ENCODE assay signal across 1 cellular context in the genomic region with DNA sequence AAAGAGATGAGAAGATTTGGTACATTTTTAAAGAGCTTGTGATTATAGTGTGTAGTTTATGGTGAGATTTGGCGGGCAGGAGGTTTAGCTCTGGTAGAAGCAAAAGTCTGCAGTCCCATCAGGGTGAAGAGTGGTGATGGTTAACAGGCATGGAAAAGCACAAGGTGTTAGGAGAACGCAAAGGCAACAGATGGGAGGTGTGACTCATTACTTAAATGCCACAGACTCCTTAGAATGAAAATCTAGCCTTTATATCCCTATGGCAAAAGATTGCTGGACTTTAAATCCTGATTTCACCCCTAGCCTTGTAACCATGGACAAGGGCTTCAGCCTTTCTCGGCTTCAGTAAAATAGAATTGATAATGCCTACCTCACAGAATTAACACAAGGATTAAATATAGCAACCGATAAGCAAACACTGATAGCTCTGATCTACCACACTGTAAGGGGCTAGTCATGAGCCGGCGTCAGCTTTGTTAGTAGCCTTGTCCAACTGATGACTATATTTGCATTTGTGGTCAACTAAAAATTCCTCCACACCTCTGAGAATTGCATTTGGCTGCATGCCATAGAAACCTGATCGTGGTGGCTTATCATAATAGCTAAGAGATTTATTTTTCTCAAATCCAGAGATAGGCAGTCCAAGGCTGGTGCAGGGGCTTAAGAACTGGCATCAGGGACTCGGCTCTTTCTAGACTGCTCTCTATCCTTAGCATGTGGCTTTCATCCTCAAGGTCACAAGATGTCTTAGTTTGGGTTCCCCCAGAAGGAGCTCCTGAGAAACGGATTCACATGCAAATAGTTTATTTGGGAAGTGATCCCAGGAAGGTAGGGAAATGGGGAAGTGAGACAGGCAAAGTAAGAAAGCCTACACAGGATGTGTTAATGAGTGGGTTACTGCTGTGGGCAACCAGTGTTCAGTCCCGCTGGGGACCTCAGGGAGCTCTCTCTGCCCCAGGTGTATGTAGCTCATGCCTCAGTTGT.
TF ChIP-seq lines count a peak whose summit lies in the region.

No MANE protein-coding gene starts in this region.

TF ChIP-seq in GM23338, 12 proteins besides CTCF, POLR2A, EP300 and RAD21 (continued from another document):
- TF ChIP-seq, protein P1, sequence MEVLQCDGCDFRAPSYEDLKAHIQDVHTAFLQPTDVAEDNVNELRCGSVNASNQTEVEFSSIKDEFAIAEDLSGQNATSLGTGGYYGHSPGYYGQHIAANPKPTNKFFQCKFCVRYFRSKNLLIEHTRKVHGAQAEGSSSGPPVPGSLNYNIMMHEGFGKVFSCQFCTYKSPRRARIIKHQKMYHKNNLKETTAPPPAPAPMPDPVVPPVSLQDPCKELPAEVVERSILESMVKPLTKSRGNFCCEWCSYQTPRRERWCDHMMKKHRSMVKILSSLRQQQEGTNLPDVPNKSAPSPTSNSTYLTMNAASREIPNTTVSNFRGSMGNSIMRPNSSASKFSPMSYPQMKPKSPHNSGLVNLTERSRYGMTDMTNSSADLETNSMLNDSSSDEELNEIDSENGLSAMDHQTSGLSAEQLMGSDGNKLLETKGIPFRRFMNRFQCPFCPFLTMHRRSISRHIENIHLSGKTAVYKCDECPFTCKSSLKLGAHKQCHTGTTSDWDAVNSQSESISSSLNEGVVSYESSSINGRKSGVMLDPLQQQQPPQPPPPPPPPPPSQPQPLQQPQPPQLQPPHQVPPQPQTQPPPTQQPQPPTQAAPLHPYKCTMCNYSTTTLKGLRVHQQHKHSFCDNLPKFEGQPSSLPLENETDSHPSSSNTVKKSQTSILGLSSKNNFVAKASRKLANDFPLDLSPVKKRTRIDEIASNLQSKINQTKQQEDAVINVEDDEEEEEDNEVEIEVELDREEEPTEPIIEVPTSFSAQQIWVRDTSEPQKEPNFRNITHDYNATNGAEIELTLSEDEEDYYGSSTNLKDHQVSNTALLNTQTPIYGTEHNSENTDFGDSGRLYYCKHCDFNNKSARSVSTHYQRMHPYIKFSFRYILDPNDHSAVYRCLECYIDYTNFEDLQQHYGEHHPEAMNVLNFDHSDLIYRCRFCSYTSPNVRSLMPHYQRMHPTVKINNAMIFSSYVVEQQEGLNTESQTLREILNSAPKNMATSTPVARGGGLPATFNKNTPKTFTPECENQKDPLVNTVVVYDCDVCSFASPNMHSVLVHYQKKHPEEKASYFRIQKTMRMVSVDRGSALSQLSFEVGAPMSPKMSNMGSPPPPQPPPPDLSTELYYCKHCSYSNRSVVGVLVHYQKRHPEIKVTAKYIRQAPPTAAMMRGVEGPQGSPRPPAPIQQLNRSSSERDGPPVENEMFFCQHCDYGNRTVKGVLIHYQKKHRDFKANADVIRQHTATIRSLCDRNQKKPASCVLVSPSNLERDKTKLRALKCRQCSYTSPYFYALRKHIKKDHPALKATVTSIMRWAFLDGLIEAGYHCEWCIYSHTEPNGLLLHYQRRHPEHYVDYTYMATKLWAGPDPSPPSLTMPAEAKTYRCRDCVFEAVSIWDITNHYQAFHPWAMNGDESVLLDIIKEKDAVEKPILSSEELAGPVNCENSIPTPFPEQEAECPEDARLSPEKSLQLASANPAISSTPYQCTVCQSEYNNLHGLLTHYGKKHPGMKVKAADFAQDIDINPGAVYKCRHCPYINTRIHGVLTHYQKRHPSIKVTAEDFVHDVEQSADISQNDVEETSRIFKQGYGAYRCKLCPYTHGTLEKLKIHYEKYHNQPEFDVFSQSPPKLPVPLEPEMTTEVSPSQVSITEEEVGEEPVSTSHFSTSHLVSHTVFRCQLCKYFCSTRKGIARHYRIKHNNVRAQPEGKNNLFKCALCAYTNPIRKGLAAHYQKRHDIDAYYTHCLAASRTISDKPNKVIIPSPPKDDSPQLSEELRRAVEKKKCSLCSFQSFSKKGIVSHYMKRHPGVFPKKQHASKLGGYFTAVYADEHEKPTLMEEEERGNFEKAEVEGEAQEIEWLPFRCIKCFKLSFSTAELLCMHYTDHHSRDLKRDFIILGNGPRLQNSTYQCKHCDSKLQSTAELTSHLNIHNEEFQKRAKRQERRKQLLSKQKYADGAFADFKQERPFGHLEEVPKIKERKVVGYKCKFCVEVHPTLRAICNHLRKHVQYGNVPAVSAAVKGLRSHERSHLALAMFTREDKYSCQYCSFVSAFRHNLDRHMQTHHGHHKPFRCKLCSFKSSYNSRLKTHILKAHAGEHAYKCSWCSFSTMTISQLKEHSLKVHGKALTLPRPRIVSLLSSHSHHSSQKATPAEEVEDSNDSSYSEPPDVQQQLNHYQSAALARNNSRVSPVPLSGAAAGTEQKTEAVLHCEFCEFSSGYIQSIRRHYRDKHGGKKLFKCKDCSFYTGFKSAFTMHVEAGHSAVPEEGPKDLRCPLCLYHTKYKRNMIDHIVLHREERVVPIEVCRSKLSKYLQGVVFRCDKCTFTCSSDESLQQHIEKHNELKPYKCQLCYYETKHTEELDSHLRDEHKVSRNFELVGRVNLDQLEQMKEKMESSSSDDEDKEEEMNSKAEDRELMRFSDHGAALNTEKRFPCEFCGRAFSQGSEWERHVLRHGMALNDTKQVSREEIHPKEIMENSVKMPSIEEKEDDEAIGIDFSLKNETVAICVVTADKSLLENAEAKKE (CRISPR knock-in tag; IDR thresholded peaks at IDR 0.05) = no peak
